Comparison of ENCODE assay signal across 1 cellular context in the genomic region with DNA sequence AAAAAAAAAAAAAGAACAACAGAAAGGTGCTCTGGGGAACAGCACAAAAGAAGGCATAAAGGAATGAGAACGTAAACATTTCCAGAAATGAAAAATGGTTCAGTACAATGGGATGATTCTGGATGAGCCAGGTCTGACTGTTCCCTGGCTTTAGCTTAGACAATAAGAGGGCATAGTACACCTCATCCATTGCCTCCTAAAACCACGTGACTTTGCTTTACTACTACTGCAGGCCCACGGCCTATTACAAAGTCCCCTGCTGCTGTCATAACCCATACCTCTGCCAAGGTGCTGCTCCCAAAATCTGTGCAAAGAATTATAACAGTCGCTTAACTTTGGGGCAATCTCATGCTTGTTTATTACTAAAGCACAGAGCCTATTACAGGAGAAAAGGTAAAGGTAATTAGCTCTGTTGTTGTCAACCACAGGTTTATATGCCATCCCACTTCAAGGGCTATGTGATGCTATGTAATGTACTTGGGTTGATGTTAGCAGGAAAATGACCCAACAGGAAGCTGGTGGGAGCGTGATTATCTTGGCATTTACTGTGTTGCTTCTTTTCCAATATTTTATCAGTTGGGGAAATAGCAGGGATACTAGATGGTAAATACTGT.
TF ChIP-seq lines count a peak whose summit lies in the region.

No MANE protein-coding gene starts in this region.

TF ChIP-seq in SK-N-SH, 30 proteins besides CTCF, POLR2A, EP300 and RAD21 (continued from another document):
- TF ChIP-seq, protein P1, sequence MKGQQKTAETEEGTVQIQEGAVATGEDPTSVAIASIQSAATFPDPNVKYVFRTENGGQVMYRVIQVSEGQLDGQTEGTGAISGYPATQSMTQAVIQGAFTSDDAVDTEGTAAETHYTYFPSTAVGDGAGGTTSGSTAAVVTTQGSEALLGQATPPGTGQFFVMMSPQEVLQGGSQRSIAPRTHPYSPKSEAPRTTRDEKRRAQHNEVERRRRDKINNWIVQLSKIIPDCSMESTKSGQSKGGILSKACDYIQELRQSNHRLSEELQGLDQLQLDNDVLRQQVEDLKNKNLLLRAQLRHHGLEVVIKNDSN (IDR thresholded peaks at IDR 0.05; ENCODE audit: borderline replicate concordance, low read depth), result no peak
- TF ChIP-seq JUND (IDR thresholded peaks at IDR 0.05) (no peak), SMC3 (IDR thresholded peaks at IDR 0.05; ENCODE audit: low read depth, low read length) (no peak), RXRA (IDR thresholded peaks at IDR 0.05; ENCODE audit: borderline replicate concordance, low read depth) (no peak), CHD2 (IDR thresholded peaks at IDR 0.05; ENCODE audit: low read length, partially characterized antibody) (no peak), YY1 (IDR thresholded peaks at IDR 0.05; ENCODE audit: low read depth) (no peak), SIN3A (IDR thresholded peaks at IDR 0.05; ENCODE audit: borderline replicate concordance, low read depth, low read length) (no peak), RFX5 (IDR thresholded peaks at IDR 0.05; ENCODE audit: low read length) (no peak), TCF12 (IDR thresholded peaks at IDR 0.05) (no peak)
- TF ChIP-seq, protein P2, sequence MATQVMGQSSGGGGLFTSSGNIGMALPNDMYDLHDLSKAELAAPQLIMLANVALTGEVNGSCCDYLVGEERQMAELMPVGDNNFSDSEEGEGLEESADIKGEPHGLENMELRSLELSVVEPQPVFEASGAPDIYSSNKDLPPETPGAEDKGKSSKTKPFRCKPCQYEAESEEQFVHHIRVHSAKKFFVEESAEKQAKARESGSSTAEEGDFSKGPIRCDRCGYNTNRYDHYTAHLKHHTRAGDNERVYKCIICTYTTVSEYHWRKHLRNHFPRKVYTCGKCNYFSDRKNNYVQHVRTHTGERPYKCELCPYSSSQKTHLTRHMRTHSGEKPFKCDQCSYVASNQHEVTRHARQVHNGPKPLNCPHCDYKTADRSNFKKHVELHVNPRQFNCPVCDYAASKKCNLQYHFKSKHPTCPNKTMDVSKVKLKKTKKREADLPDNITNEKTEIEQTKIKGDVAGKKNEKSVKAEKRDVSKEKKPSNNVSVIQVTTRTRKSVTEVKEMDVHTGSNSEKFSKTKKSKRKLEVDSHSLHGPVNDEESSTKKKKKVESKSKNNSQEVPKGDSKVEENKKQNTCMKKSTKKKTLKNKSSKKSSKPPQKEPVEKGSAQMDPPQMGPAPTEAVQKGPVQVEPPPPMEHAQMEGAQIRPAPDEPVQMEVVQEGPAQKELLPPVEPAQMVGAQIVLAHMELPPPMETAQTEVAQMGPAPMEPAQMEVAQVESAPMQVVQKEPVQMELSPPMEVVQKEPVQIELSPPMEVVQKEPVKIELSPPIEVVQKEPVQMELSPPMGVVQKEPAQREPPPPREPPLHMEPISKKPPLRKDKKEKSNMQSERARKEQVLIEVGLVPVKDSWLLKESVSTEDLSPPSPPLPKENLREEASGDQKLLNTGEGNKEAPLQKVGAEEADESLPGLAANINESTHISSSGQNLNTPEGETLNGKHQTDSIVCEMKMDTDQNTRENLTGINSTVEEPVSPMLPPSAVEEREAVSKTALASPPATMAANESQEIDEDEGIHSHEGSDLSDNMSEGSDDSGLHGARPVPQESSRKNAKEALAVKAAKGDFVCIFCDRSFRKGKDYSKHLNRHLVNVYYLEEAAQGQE (IDR thresholded peaks at IDR 0.05; ENCODE audit: low read depth, low read length), result no peak
- TF ChIP-seq, protein P3, sequence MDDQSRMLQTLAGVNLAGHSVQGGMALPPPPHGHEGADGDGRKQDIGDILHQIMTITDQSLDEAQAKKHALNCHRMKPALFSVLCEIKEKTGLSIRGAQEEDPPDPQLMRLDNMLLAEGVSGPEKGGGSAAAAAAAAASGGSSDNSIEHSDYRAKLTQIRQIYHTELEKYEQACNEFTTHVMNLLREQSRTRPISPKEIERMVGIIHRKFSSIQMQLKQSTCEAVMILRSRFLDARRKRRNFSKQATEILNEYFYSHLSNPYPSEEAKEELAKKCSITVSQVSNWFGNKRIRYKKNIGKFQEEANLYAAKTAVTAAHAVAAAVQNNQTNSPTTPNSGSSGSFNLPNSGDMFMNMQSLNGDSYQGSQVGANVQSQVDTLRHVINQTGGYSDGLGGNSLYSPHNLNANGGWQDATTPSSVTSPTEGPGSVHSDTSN (IDR thresholded peaks at IDR 0.05), result no peak
